In the genomic region with DNA sequence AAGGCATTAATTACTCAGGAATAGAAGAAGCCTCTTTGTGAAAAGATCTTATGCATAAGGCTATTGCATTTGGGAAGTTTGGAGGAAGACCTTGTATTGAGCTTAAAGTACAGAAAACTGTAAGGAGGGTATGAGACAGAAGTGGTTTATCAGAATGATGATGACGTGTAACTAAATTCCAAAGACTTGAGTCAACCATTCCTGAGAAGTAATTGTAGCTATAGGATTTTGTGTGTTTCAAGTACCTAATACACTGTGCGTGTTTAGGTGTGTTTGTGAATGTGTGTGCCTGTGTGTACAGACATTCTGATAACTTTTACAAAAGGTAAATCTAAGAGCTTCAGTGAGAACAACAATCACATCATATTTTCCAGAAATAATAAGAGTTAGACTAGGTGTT, we compare ENCODE assay signal across 18 cellular contexts. TPM values are rescaled to one million over a fixed set of nuclear protein-coding genes. Genes with fewer than 3 reads are reported as not detected.
A peak's percentile ranks its signal among the peaks of the same experiment; 100 is the strongest.
DNase-seq lines count a peak whose midpoint lies in the region; ATAC-seq, FAIRE-seq and TF ChIP-seq lines count a peak whose summit lies in the region.
"Had no signal": no experiment of that assay in that cellular context is flagged by ENCODE, and none has a peak within 500 bp of the region (broad histone marks: within the 10 kb centered on the region; RNA-seq: fewer than 3 reads in every experiment).

No MANE protein-coding gene starts in this region.

- TF ChIP-seq CTCF in HepG2 (CRISPR knock-in tag; IDR thresholded peaks at IDR 0.05) (no peak), right lobe of liver (IDR thresholded peaks at IDR 0.05) (no peak), bronchial epithelial cell (IDR thresholded peaks at IDR 0.05; ENCODE audit: insufficient read depth, low read length, severe bottlenecking) (no peak)

- H3K27me3 ChIP-seq in HepG2 (ENCODE audit: control insufficient read depth in 1 of 2, insufficient read depth in 2 of 2, low read length in 2 of 2) (no peaks in the 10 kb centered on the region), right lobe of liver (no peaks in the 10 kb centered on the region), bronchial epithelial cell (ENCODE audit: control insufficient read depth, insufficient read depth, low read length) (no peaks in the 10 kb centered on the region)

- no peaks in the 10 kb centered on the region for H4K20me1 ChIP-seq in HepG2 (ENCODE audit: insufficient read depth, low read length)

- no peak overlapping the region for H2AFZ ChIP-seq in HepG2 (ENCODE audit: low read length)

- H3K36me3 ChIP-seq in HepG2 (replicated peaks in 1 of 2; ENCODE audit: control insufficient read depth in 1 of 2, insufficient read depth in 2 of 2, low read length in 2 of 2) (no peaks in the 10 kb centered on the region), right lobe of liver (no peaks in the 10 kb centered on the region), bronchial epithelial cell (ENCODE audit: control insufficient read depth, insufficient read depth, low read length) (no peaks in the 10 kb centered on the region)
- H3K36me3 ChIP-seq: HAP-1 had no signal

- CTCF ChIA-PET in HepG2 (lab: Yijun Ruan, JAX; ENCODE audit: low intra/inter-chr PET ratio, low total read pairs): no interaction called here

- H3K4me1 ChIP-seq in HepG2 (ENCODE audit: insufficient read depth, low read length): no peaks in the 10 kb centered on the region
- H3K4me1 ChIP-seq in right lobe of liver: no peaks in the 10 kb centered on the region
- H3K4me1 ChIP-seq: HAP-1 had no signal

- no peak for DNase-seq in HepG2 (ENCODE audit: low spot score)
- DNase-seq in right lobe of liver: no peak
- peak; percentile 36 for DNase-seq in NCI-H226
- peak; percentile 89 for DNase-seq in bronchial epithelial cell (ENCODE audit: low read depth)
- peak; percentile 63 for DNase-seq in urothelium cell line (ENCODE audit: low spot score)
- DNase-seq in occipital lobe (lab: John Stamatoyannopoulos, UW): no peak
- no peak for DNase-seq in activated gamma-delta T cell (lab: John Stamatoyannopoulos, UW)
- DNase-seq in head of caudate nucleus: no peak
- DNase-seq: DMS 273 treated with DMSO at 0.1 percent for 48 hours, Kasumi-1, NCI-H1417 treated with DMSO at 0.1 percent for 48 hours, NCI-H69, OCI-M1 had no signal

- H3K79me2 ChIP-seq in HepG2 (ENCODE audit: insufficient read depth, low read length): no peaks in the 10 kb centered on the region

- no peak for TF ChIP-seq RAD21 in HepG2 (CRISPR knock-in tag; IDR thresholded peaks at IDR 0.05)

- H3K9ac ChIP-seq in HepG2 (ENCODE audit: insufficient read depth, low read depth, low read length): no peak overlapping the region

- H3K27ac ChIP-seq in HepG2 (ENCODE audit: extremely low read length, insufficient read depth, low read length) (no peak overlapping the region), right lobe of liver (no peak overlapping the region)
- H3K27ac ChIP-seq: C4-2B had no signal

- WGBS in HepG2 (ENCODE audit: low lambda C conversion rate): 0% methylated on average over 2 of the region's 2 CpGs
- 56% methylated on average over 2 of the region's 2 CpGs for WGBS in right lobe of liver (ENCODE audit: insufficient coverage, low coverage, low lambda C conversion rate, missing lambda C conversion rate)

- intact Hi-C loops in HepG2 (cut with micrococcal nuclease; ENCODE audit: unreplicated experiment): no loop called here
- intact Hi-C loops in right lobe of liver (cut with DNase I): no loop called here
- intact Hi-C loops in head of caudate nucleus (cut with DNase I): no loop called here

- no peaks in the 10 kb centered on the region for H3K9me3 ChIP-seq in HepG2 (ENCODE audit: low read length)
- H3K9me3 ChIP-seq in right lobe of liver: no peaks in the 10 kb centered on the region
- H3K9me3 ChIP-seq: HAP-1 had no signal

- BruUV-seq in HepG2 (replicated peaks; lab: Mats Ljungman, UMichigan): no TSS peak

- TF ChIP-seq POLR2A in HepG2 (IDR thresholded peaks at IDR 0.05; ENCODE audit: insufficient read depth in 1 of 2, low read depth in 2 of 2, low read length in 2 of 2) (no peak), right lobe of liver (IDR thresholded peaks at IDR 0.05) (no peak)

- no peak overlapping the region for H3K4me3 ChIP-seq in HepG2 (replicated peaks in 1 of 3; ENCODE audit: insufficient read depth in 1 of 3, low read depth in 2 of 3, low read length in 3 of 3)
- no peak overlapping the region for H3K4me3 ChIP-seq in right lobe of liver
- H3K4me3 ChIP-seq in bronchial epithelial cell (ENCODE audit: low read depth, low read length): no peak overlapping the region
- H3K4me3 ChIP-seq: HAP-1 had no signal

- no peak for TF ChIP-seq EP300 in HepG2 (IDR thresholded peaks at IDR 0.05; ENCODE audit: low read depth in 2 of 2, low read length in 2 of 2)
- no peak for TF ChIP-seq EP300 in HepG2 (CRISPR knock-in tag; IDR thresholded peaks at IDR 0.05; ENCODE audit: borderline replicate concordance)

- no peak overlapping the region for H3K4me2 ChIP-seq in HepG2 (ENCODE audit: low read depth, low read length)

- in situ Hi-C loops in HepG2 (cut with HindIII; ENCODE audit: extremely low pct_ligation_motif_present, low pct_unique_long_range_greater_than_20kb): no loop called here

- FAIRE-seq in HepG2 (lab: Jason Lieb, UNC): no peak
- peak; percentile 83 for FAIRE-seq in bronchial epithelial cell (lab: Jason Lieb, UNC)
- no peak for FAIRE-seq in urothelium cell line (lab: Jason Lieb, UNC)

- ATAC-seq in HepG2 (no peak), right lobe of liver (no peak)
- ATAC-seq: Right ventricle myocardium inferior had no signal

- POLR2A ChIA-PET in HepG2 (lab: Yijun Ruan, JAX): no interaction called here

TF ChIP-seq in HepG2, 621 proteins besides CTCF, POLR2A, EP300 and RAD21:
- TF ChIP-seq SMARCC2 (IDR thresholded peaks at IDR 0.05) (no peak), CREB1 (IDR thresholded peaks at IDR 0.05) (peak; percentile 58; the same call in 1 of the 2 replicates), CREB1 (CRISPR knock-in tag; IDR thresholded peaks at IDR 0.05) (no peak), MYNN (CRISPR knock-in tag; IDR thresholded peaks at IDR 0.05; ENCODE audit: low read depth) (no peak)
- TF ChIP-seq, protein P1, sequence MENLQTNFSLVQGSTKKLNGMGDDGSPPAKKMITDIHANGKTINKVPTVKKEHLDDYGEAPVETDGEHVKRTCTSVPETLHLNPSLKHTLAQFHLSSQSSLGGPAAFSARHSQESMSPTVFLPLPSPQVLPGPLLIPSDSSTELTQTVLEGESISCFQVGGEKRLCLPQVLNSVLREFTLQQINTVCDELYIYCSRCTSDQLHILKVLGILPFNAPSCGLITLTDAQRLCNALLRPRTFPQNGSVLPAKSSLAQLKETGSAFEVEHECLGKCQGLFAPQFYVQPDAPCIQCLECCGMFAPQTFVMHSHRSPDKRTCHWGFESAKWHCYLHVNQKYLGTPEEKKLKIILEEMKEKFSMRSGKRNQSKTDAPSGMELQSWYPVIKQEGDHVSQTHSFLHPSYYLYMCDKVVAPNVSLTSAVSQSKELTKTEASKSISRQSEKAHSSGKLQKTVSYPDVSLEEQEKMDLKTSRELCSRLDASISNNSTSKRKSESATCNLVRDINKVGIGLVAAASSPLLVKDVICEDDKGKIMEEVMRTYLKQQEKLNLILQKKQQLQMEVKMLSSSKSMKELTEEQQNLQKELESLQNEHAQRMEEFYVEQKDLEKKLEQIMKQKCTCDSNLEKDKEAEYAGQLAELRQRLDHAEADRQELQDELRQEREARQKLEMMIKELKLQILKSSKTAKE (CRISPR knock-in tag; IDR thresholded peaks at IDR 0.05; ENCODE audit: borderline replicate concordance): no peak

RNA-seq across cellular contexts. Expression of a gene that starts 46.5 kb away (rescaled TPM):
- total RNA-seq in HepG2 (2016; rRNA removed; fragmentation: Illumina TruSeq; extraction: Trizol) (not detected in 2 replicates), right lobe of liver (not detected), bronchial epithelial cell (11.3 and 14.0 TPM in 2 replicates), occipital lobe (not detected)
- not detected in 2 replicates for total RNA-seq in HepG2 (2016; cell fraction: cytosol; rRNA removed; fragmentation: Illumina TruSeq; extraction: Trizol; ENCODE audit: low read depth)
- not detected in 2 replicates for total RNA-seq in HepG2 (2016; cell fraction: insoluble cytoplasmic fraction; rRNA removed; fragmentation: Illumina TruSeq; extraction: Trizol)
- not detected in 2 replicates for total RNA-seq in HepG2 (2016; cell fraction: membrane; rRNA removed; fragmentation: Illumina TruSeq; extraction: Trizol)
- not detected in 2 replicates for total RNA-seq in HepG2 (2016; cell fraction: nucleus; rRNA removed; fragmentation: Illumina TruSeq; extraction: Trizol)
- not detected in 2 replicates for polyA plus RNA-seq in HepG2 (2011; rRNA removed)
- not detected in 2 replicates for polyA plus RNA-seq in HepG2 (2011; cell fraction: cytosol; rRNA removed)
- polyA plus RNA-seq in HepG2 (2011; cell fraction: nucleus; rRNA removed): not detected in 2 replicates
- not detected in 2 replicates for polyA plus RNA-seq in HepG2 (2012)
- not detected in 2 replicates for polyA plus RNA-seq in HepG2 (2016; cell fraction: cytosol; fragmentation: Illumina TruSeq; extraction: Trizol; ENCODE audit: low read depth)
- not detected in 2 replicates for polyA plus RNA-seq in HepG2 (2016; cell fraction: insoluble cytoplasmic fraction; fragmentation: Illumina TruSeq; extraction: Trizol; ENCODE audit: low read depth)
- polyA plus RNA-seq in HepG2 (2016; cell fraction: membrane; fragmentation: Illumina TruSeq; extraction: Trizol; ENCODE audit: low read depth): not detected in 2 replicates
- polyA plus RNA-seq in HepG2 (2016; cell fraction: nucleus; fragmentation: Illumina TruSeq; extraction: Trizol; ENCODE audit: insufficient read depth, low read depth): not detected in 2 replicates
- not detected in 2 replicates for polyA minus RNA-seq in HepG2 (2011; rRNA and poly(A)+ RNA removed; ENCODE audit: low replicate concordance)
- polyA minus RNA-seq in HepG2 (2011; cell fraction: cytosol; rRNA and poly(A)+ RNA removed): not detected in 2 replicates
- not detected in 2 replicates for polyA minus RNA-seq in HepG2 (2011; cell fraction: nucleus; rRNA and poly(A)+ RNA removed)
- total RNA-seq: A673 had no signal
- polyA plus RNA-seq: IgD-negative memory B cell had no signal

Comparison
In these comparisons a context has a peak if more than half of its experiments do, and no peak if none do; other contexts are left out.
1. DNase-seq: peak in NCI-H226 (single experiment), bronchial epithelial cell (single experiment) and urothelium cell line (single experiment); none in HepG2 (single experiment), right lobe of liver (0 of 3), occipital lobe (single experiment), activated gamma-delta T cell (single experiment) and head of caudate nucleus (0 of 42).
2. RNA of a gene that starts 46.5 kb away (total RNA-seq): 11.3 to 14.0 TPM in bronchial epithelial cell; not detected in HepG2, not detected in right lobe of liver and not detected in occipital lobe (single experiment); every median in the first group is over 10 times any median in the second.